17 cellular contexts compared by ENCODE assay signal in the genomic region with DNA sequence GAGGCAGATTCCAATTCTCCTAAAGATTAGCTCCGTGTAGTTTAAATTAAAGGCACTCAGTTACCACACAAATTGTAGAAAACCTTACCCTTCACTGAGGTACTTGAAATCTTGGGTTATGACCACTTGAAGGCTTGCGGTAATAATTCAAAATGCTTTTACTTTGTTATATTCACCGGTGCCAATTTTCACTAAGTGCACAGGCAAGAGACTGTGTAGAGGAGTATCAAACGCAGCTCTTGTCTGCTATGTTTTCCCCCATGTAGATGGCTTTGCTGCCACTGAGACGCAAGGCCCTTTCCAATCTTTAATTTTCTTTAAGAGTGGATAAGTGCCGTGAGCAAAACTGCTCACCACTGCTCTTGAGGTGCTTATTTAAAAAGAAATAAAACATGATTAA.
DNase-seq lines count a peak whose midpoint lies in the region; ATAC-seq and TF ChIP-seq lines count a peak whose summit lies in the region.
"Had no signal": no experiment of that assay in that cellular context is flagged by ENCODE, and none has a peak within 500 bp of the region (broad histone marks: within the 10 kb centered on the region; RNA-seq: fewer than 3 reads in every experiment).

No MANE protein-coding gene starts in this region.

- H3K27ac ChIP-seq in upper lobe of right lung, result no peak overlapping the region
- H3K27ac ChIP-seq: C4-2B had no signal

- intact Hi-C loops in upper lobe of right lung (cut with DNase I), result no loop called here

- peak; percentile 34 for DNase-seq in NCI-H748 (lab: John Stamatoyannopoulos, UW; ENCODE audit: unreplicated experiment)
- no peak for DNase-seq in NCI-H748 treated with DMSO at 0.1 percent for 48 hours (lab: John Stamatoyannopoulos, UW)
- peak; percentile 47 for DNase-seq in NCI-H1436 treated with DMSO at 0.1 percent for 48 hours (lab: John Stamatoyannopoulos, UW)
- DNase-seq in NCI-H2227 (lab: John Stamatoyannopoulos, UW; ENCODE audit: unreplicated experiment), result peak; percentile 42
- no peak for DNase-seq in upper lobe of right lung
- no peak for DNase-seq in T-helper 2 cell
- DNase-seq in GM03348 (ENCODE audit: low spot score), result no peak
- DNase-seq: Calu3; CD8-positive, alpha-beta memory T cell; EL; H7; HFFc6; Kasumi-1 had no signal

- no peaks in the 10 kb centered on the region for H3K27me3 ChIP-seq in upper lobe of right lung

- no peak for TF ChIP-seq CTCF in upper lobe of right lung (IDR thresholded peaks at IDR 0.05)

- ATAC-seq in upper lobe of right lung, result peak; percentile 59
- ATAC-seq in GM21786 (IDR thresholded peaks at IDR 0.05; ENCODE audit: unreplicated experiment), result no peak
- ATAC-seq: GM12878, Right ventricle myocardium inferior had no signal

- H3K9me3 ChIP-seq in upper lobe of right lung, result no peaks in the 10 kb centered on the region

- no peaks in the 10 kb centered on the region for H3K4me1 ChIP-seq in upper lobe of right lung

- no peak overlapping the region for H3K4me3 ChIP-seq in upper lobe of right lung
- H3K4me3 ChIP-seq: GM12878 had no signal

- H3K36me3 ChIP-seq in upper lobe of right lung, result no peaks in the 10 kb centered on the region

Comparison
In these comparisons a context has a peak if more than half of its experiments do, and no peak if none do; other contexts are left out.
1. DNase-seq: peak in NCI-H748 (single experiment), NCI-H1436 treated with DMSO at 0.1 percent for 48 hours (single experiment) and NCI-H2227 (single experiment); none in NCI-H748 treated with DMSO at 0.1 percent for 48 hours (single experiment), upper lobe of right lung (single experiment), T-helper 2 cell (0 of 5) and GM03348 (single experiment).